Comparison of ENCODE assay signal across 19 cellular contexts in the genomic region with DNA sequence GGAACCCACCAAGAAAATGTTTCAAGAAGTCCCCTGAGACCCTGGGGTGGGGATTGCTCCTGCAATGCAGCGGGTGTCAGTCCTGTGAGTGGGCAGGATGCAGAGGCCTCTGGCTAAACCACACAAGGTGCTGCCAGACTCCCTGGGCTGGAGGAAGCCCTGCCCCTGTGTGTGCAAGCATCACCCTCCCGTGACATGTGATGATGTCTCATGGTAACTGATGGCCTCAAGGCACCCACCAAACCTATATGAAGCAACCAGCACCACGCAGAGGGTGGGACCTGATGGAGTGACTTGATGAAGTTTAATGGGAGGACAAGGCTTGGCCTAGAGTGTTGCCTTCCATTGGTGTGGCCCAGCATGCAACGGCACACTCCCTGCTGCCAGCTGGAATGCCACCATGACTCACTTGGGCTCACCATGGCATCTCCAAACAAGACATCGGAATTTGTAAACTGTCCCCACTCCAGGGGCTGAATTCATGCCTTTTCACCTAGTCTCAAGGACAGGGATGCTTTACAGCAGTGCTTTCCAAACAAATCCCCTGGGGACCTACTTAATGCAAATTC. TPM values are rescaled to one million over a fixed set of nuclear protein-coding genes. Genes with fewer than 3 reads are reported as not detected.
DNase-seq lines count a peak whose midpoint lies in the region; ATAC-seq, FAIRE-seq and TF ChIP-seq lines count a peak whose summit lies in the region.
"Had no signal": no experiment of that assay in that cellular context is flagged by ENCODE, and none has a peak within 500 bp of the region (broad histone marks: within the 10 kb centered on the region; RNA-seq: fewer than 3 reads in every experiment).

No MANE protein-coding gene starts in this region.

- H3K4me2 ChIP-seq in HepG2 (ENCODE audit: low read depth, low read length), result no peak overlapping the region

- no peak overlapping the region for H3K4me3 Mint-ChIP-seq in MCF 10A (ENCODE audit: unreplicated experiment)
- H3K4me3 Mint-ChIP-seq: B cell; CD4-positive, alpha-beta T cell had no signal

- in situ Hi-C loops in SK-MEL-5 (cut with HindIII; ENCODE audit: low pct_unique_long_range_greater_than_20kb, low sequenced_read_pairs), result no loop called here
- in situ Hi-C loops in HepG2 (cut with HindIII; ENCODE audit: extremely low pct_ligation_motif_present, low pct_unique_long_range_greater_than_20kb), result no loop called here

- CTCF ChIA-PET in MCF 10A (lab: Yijun Ruan, JAX) (no interaction called here), HepG2 (lab: Yijun Ruan, JAX; ENCODE audit: low intra/inter-chr PET ratio, low total read pairs) (no interaction called here)

- peak; percentile 2 for DNase-seq in MCF 10A (ENCODE audit: unreplicated experiment)
- no peak for DNase-seq in breast epithelium (ENCODE audit: low spot score in 2 of 2)
- peak; percentile 51 for DNase-seq in SK-MEL-5 (ENCODE audit: low read depth, low spot score)
- DNase-seq in foreskin melanocyte, result peak; percentile 13
- DNase-seq in urothelium cell line (ENCODE audit: low spot score), result no peak
- no peak for DNase-seq in HepG2 (ENCODE audit: low spot score)
- no peak for DNase-seq in stimulated activated CD4-positive, alpha-beta T cell treated with anti-CD3 and anti-CD28 coated beads, Interleukin-2, amount 100 ng/mL, for 24 hours
- DNase-seq: Calu3; CD4-positive, alpha-beta T cell; DMS79; NCI-H1048; NCI-H146; NCI-H2107; SIG-M5 had no signal

- H3K27ac Mint-ChIP-seq in MCF 10A (ENCODE audit: low read depth, unreplicated experiment), result no peak overlapping the region
- H3K27ac Mint-ChIP-seq: B cell; CD4-positive, alpha-beta T cell had no signal

- H3K4me3 ChIP-seq in breast epithelium (no peak overlapping the region), HepG2 (replicated peaks in 1 of 3; ENCODE audit: insufficient read depth in 1 of 3, low read depth in 2 of 3, low read length in 3 of 3) (no peak overlapping the region)
- H3K4me3 ChIP-seq: HAP-1 had no signal

- no TSS peak for BruUV-seq in MCF 10A (replicated peaks; lab: Mats Ljungman, UMichigan)
- BruUV-seq in HepG2 (replicated peaks; lab: Mats Ljungman, UMichigan), result no TSS peak

- H3K4me1 Mint-ChIP-seq in MCF 10A (ENCODE audit: insufficient read depth, unreplicated experiment), result no peaks in the 10 kb centered on the region

- peaks cover 13% of the 10 kb centered on the region for H3K27me3 Mint-ChIP-seq in MCF 10A (ENCODE audit: insufficient read depth, unreplicated experiment)
- H3K27me3 Mint-ChIP-seq: B cell had no signal

- H3K9me3 ChIP-seq in breast epithelium, result no peaks in the 10 kb centered on the region
- H3K9me3 ChIP-seq in HepG2 (ENCODE audit: low read length), result no peaks in the 10 kb centered on the region
- H3K9me3 ChIP-seq: HAP-1 had no signal

- H3K27me3 ChIP-seq in breast epithelium, result no peaks in the 10 kb centered on the region
- no peaks in the 10 kb centered on the region for H3K27me3 ChIP-seq in HepG2 (ENCODE audit: control insufficient read depth in 1 of 2, insufficient read depth in 2 of 2, low read length in 2 of 2)

- intact Hi-C loops in MCF 10A (cut with micrococcal nuclease) (no loop called here), breast epithelium (cut with DNase I; ENCODE audit: low total_unique reads) (no loop called here), HepG2 (cut with micrococcal nuclease; ENCODE audit: unreplicated experiment) (no loop called here)

- no peak for ATAC-seq in GM19324 (IDR thresholded peaks at IDR 0.05; ENCODE audit: low FRiP score, unreplicated experiment)
- ATAC-seq in HepG2, result no peak

- H3K79me2 ChIP-seq in HepG2 (ENCODE audit: insufficient read depth, low read length), result no peaks in the 10 kb centered on the region

- TF ChIP-seq RAD21 in HepG2 (CRISPR knock-in tag; IDR thresholded peaks at IDR 0.05), result no peak

- no peaks in the 10 kb centered on the region for H3K36me3 Mint-ChIP-seq in MCF 10A (ENCODE audit: insufficient read depth, unreplicated experiment)

- TF ChIP-seq CTCF in MCF 10A (IDR thresholded peaks at IDR 0.05; ENCODE audit: unreplicated experiment) (no peak), breast epithelium (IDR thresholded peaks at IDR 0.05) (no peak), HepG2 (CRISPR knock-in tag; IDR thresholded peaks at IDR 0.05) (no peak)

- 0% methylated on average over 2 of the region's 5 CpGs for WGBS in HepG2 (ENCODE audit: low lambda C conversion rate)

- no peak for FAIRE-seq in urothelium cell line (lab: Jason Lieb, UNC)
- FAIRE-seq in HepG2 (lab: Jason Lieb, UNC), result no peak
- FAIRE-seq: A204.1 had no signal

- no peak for TF ChIP-seq EP300 in HepG2 (IDR thresholded peaks at IDR 0.05; ENCODE audit: low read depth in 2 of 2, low read length in 2 of 2)
- TF ChIP-seq EP300 in HepG2 (CRISPR knock-in tag; IDR thresholded peaks at IDR 0.05; ENCODE audit: borderline replicate concordance), result no peak

- TF ChIP-seq POLR2A in breast epithelium (IDR thresholded peaks at IDR 0.05), result no peak
- no peak for TF ChIP-seq POLR2A in HepG2 (IDR thresholded peaks at IDR 0.05; ENCODE audit: insufficient read depth in 1 of 2, low read depth in 2 of 2, low read length in 2 of 2)

- POLR2A ChIA-PET in MCF 10A (lab: Yijun Ruan, JAX) (no interaction called here), HepG2 (lab: Yijun Ruan, JAX) (no interaction called here)

- H4K20me1 ChIP-seq in HepG2 (ENCODE audit: insufficient read depth, low read length), result no peaks in the 10 kb centered on the region

- no peaks in the 10 kb centered on the region for H3K9me3 Mint-ChIP-seq in MCF 10A (ENCODE audit: unreplicated experiment)
- H3K9me3 Mint-ChIP-seq: CD4-positive, alpha-beta T cell had no signal

- no peaks in the 10 kb centered on the region for H3K4me1 ChIP-seq in breast epithelium
- no peaks in the 10 kb centered on the region for H3K4me1 ChIP-seq in HepG2 (ENCODE audit: insufficient read depth, low read length)
- H3K4me1 ChIP-seq: HAP-1 had no signal

- H3K36me3 ChIP-seq in breast epithelium, result no peaks in the 10 kb centered on the region
- H3K36me3 ChIP-seq in HepG2 (replicated peaks in 1 of 2; ENCODE audit: control insufficient read depth in 1 of 2, insufficient read depth in 2 of 2, low read length in 2 of 2), result no peaks in the 10 kb centered on the region
- H3K36me3 ChIP-seq: HAP-1 had no signal

- no peak overlapping the region for H2AFZ ChIP-seq in HepG2 (ENCODE audit: low read length)

- no peak overlapping the region for H3K9ac ChIP-seq in HepG2 (ENCODE audit: insufficient read depth, low read depth, low read length)

- no peak overlapping the region for H3K27ac ChIP-seq in breast epithelium
- no peak overlapping the region for H3K27ac ChIP-seq in HepG2 (ENCODE audit: extremely low read length, insufficient read depth, low read length)

TF ChIP-seq in HepG2, 621 proteins besides CTCF, POLR2A, EP300 and RAD21 (continues in another document):
- TF ChIP-seq, protein P1, sequence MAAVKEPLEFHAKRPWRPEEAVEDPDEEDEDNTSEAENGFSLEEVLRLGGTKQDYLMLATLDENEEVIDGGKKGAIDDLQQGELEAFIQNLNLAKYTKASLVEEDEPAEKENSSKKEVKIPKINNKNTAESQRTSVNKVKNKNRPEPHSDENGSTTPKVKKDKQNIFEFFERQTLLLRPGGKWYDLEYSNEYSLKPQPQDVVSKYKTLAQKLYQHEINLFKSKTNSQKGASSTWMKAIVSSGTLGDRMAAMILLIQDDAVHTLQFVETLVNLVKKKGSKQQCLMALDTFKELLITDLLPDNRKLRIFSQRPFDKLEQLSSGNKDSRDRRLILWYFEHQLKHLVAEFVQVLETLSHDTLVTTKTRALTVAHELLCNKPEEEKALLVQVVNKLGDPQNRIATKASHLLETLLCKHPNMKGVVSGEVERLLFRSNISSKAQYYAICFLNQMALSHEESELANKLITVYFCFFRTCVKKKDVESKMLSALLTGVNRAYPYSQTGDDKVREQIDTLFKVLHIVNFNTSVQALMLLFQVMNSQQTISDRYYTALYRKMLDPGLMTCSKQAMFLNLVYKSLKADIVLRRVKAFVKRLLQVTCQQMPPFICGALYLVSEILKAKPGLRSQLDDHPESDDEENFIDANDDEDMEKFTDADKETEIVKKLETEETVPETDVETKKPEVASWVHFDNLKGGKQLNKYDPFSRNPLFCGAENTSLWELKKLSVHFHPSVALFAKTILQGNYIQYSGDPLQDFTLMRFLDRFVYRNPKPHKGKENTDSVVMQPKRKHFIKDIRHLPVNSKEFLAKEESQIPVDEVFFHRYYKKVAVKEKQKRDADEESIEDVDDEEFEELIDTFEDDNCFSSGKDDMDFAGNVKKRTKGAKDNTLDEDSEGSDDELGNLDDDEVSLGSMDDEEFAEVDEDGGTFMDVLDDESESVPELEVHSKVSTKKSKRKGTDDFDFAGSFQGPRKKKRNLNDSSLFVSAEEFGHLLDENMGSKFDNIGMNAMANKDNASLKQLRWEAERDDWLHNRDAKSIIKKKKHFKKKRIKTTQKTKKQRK (IDR thresholded peaks at IDR 0.05; ENCODE audit: low read length), result no peak
- TF ChIP-seq ATAD3A (CRISPR knock-in tag; IDR thresholded peaks at IDR 0.05), result no peak

RNA-seq across cellular contexts. Expression of a gene that starts 8.7 kb away (rescaled TPM):
- not detected in 2 replicates for total RNA-seq in MCF 10A (2022)
- 1 to 10 TPM in 2 of 3 donors, under 1 TPM in 1; 0.64 to 2.6 (median 2.3) TPM for total RNA-seq in breast epithelium
- not detected in 2 replicates for total RNA-seq in SK-MEL-5 (2014; rRNA removed; shearing (Covaris generic))
- 0.04 TPM in 1 of 2 replicates, not detected in the other for polyA plus RNA-seq in SK-MEL-5 (2015; cell fraction: cytosol; rRNA removed)
- 0.41 and 0.84 TPM in 2 replicates for polyA plus RNA-seq in SK-MEL-5 (2015; cell fraction: nucleus; rRNA removed)
- total RNA-seq in HepG2 (2016; rRNA removed; fragmentation: Illumina TruSeq; extraction: Trizol), result not detected in 2 replicates
- not detected in 2 replicates for total RNA-seq in HepG2 (2016; cell fraction: cytosol; rRNA removed; fragmentation: Illumina TruSeq; extraction: Trizol; ENCODE audit: low read depth)
- not detected in 2 replicates for total RNA-seq in HepG2 (2016; cell fraction: insoluble cytoplasmic fraction; rRNA removed; fragmentation: Illumina TruSeq; extraction: Trizol)
- total RNA-seq in HepG2 (2016; cell fraction: membrane; rRNA removed; fragmentation: Illumina TruSeq; extraction: Trizol), result not detected in 2 replicates
- total RNA-seq in HepG2 (2016; cell fraction: nucleus; rRNA removed; fragmentation: Illumina TruSeq; extraction: Trizol), result not detected in 2 replicates
- polyA plus RNA-seq in HepG2 (2011; rRNA removed), result not detected in 2 replicates
- polyA plus RNA-seq in HepG2 (2011; cell fraction: cytosol; rRNA removed), result not detected in 2 replicates
- not detected in 2 replicates for polyA plus RNA-seq in HepG2 (2011; cell fraction: nucleus; rRNA removed)
- polyA plus RNA-seq in HepG2 (2012), result not detected in 2 replicates
- not detected in 2 replicates for polyA plus RNA-seq in HepG2 (2016; cell fraction: cytosol; fragmentation: Illumina TruSeq; extraction: Trizol; ENCODE audit: low read depth)
- not detected in 2 replicates for polyA plus RNA-seq in HepG2 (2016; cell fraction: insoluble cytoplasmic fraction; fragmentation: Illumina TruSeq; extraction: Trizol; ENCODE audit: low read depth)
- not detected in 2 replicates for polyA plus RNA-seq in HepG2 (2016; cell fraction: membrane; fragmentation: Illumina TruSeq; extraction: Trizol; ENCODE audit: low read depth)
- not detected in 2 replicates for polyA plus RNA-seq in HepG2 (2016; cell fraction: nucleus; fragmentation: Illumina TruSeq; extraction: Trizol; ENCODE audit: insufficient read depth, low read depth)
- not detected in 2 replicates for polyA minus RNA-seq in HepG2 (2011; rRNA and poly(A)+ RNA removed; ENCODE audit: low replicate concordance)
- polyA minus RNA-seq in HepG2 (2011; cell fraction: cytosol; rRNA and poly(A)+ RNA removed), result not detected in 2 replicates
- polyA minus RNA-seq in HepG2 (2011; cell fraction: nucleus; rRNA and poly(A)+ RNA removed), result not detected in 2 replicates
- total RNA-seq: Calu3, NCI-H460 had no signal

Comparison
In these comparisons a context has a peak if more than half of its experiments do, and no peak if none do; other contexts are left out.
1. DNase-seq: peak in MCF 10A (single experiment), SK-MEL-5 (single experiment) and foreskin melanocyte (single experiment); none in breast epithelium (0 of 2), urothelium cell line (single experiment), HepG2 (single experiment) and stimulated activated CD4-positive, alpha-beta T cell treated with anti-CD3 and anti-CD28 coated beads, Interleukin-2, amount 100 ng/mL, for 24 hours (0 of 2).